Comparison of ENCODE assay signal across 8 cellular contexts in the genomic region with DNA sequence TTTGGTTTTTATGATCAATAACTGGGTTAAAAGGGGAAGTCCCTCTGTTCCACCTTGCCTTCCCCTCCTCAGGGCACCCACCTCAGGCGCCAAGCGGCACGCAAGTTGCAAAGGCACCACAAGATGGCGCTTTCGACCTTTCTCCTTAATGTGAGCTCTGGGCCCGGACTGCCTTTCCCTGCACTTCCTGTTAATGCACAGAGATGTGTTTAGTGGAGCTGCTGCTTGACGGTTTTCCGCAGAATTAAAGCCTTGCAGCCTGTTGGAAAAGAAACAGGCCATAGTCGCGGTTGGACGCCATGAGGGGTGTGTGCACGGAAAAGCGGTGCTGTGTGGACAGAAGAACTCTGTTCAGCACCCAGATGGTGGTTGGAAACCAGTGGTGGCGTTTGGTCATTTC. TPM values are rescaled to one million over a fixed set of nuclear protein-coding genes. Genes with fewer than 3 reads are reported as not detected.
A peak's percentile ranks its signal among the peaks of the same experiment; 100 is the strongest.
DNase-seq lines count a peak whose midpoint lies in the region; ATAC-seq and TF ChIP-seq lines count a peak whose summit lies in the region.

No MANE protein-coding gene starts in this region.

- H3K36me3 Mint-ChIP-seq in activated T-helper 2 cell treated with anti-CD3 and anti-CD28 coated beads, Interferon-gamma antibody, Interleukin-2, Interleukin-4, amounts not matched to agents 10 μg/mL and 5 μg/mL and 100 μg/mL, durations not matched to agents 14 hours and 24 hours and 36 hours (ENCODE audit: low read depth), result no peaks in the 10 kb centered on the region

- H3K4me3 Mint-ChIP-seq in activated T-helper 2 cell treated with anti-CD3 and anti-CD28 coated beads, Interferon-gamma antibody, Interleukin-2, Interleukin-4, amounts not matched to agents 10 μg/mL and 5 μg/mL and 100 μg/mL, durations not matched to agents 14 hours and 24 hours and 36 hours (ENCODE audit: low read depth), result no peak overlapping the region

- H3K27me3 Mint-ChIP-seq in activated T-helper 2 cell treated with anti-CD3 and anti-CD28 coated beads, Interferon-gamma antibody, Interleukin-2, Interleukin-4, amounts not matched to agents 10 μg/mL and 5 μg/mL and 100 μg/mL, durations not matched to agents 14 hours and 24 hours and 36 hours (ENCODE audit: low read depth), result peaks cover 22% of the 10 kb centered on the region

- peak overlapping the region; percentile 88 for H2AFZ ChIP-seq in KMS-11 (ENCODE audit: low read depth)

- H3K9me3 Mint-ChIP-seq in activated T-helper 2 cell treated with anti-CD3 and anti-CD28 coated beads, Interferon-gamma antibody, Interleukin-2, Interleukin-4, amounts not matched to agents 10 μg/mL and 5 μg/mL and 100 μg/mL, durations not matched to agents 14 hours and 24 hours and 36 hours, result no peaks in the 10 kb centered on the region

- H3K4me3 ChIP-seq in KMS-11 (IDR thresholded peaks at IDR 0.05; ENCODE audit: insufficient read depth, low read depth, low read length) (no peak overlapping the region), gastroesophageal sphincter (no peak overlapping the region), aorta (ENCODE audit: low read length in 2 of 2) (no peak overlapping the region)

- no peaks in the 10 kb centered on the region for H3K27me3 ChIP-seq in KMS-11 (ENCODE audit: insufficient read depth, low read depth)
- peaks cover 43% of the 10 kb centered on the region for H3K27me3 ChIP-seq in gastroesophageal sphincter
- H3K27me3 ChIP-seq in aorta (ENCODE audit: control insufficient read depth in 1 of 2, insufficient read depth in 2 of 2, low read length in 1 of 2), result no peaks in the 10 kb centered on the region

- TF ChIP-seq POLR2A in gastroesophageal sphincter (IDR thresholded peaks at IDR 0.05), result no peak

- H3K27ac Mint-ChIP-seq in activated T-helper 2 cell treated with anti-CD3 and anti-CD28 coated beads, Interferon-gamma antibody, Interleukin-2, Interleukin-4, amounts not matched to agents 10 μg/mL and 5 μg/mL and 100 μg/mL, durations not matched to agents 14 hours and 24 hours and 36 hours, result no peak overlapping the region

- H3K79me2 ChIP-seq in KMS-11 (ENCODE audit: insufficient read depth, low read depth), result no peaks in the 10 kb centered on the region

- no peak overlapping the region for H3K9ac ChIP-seq in KMS-11

- H3K36me3 ChIP-seq in KMS-11 (ENCODE audit: insufficient read depth), result no peaks in the 10 kb centered on the region
- H3K36me3 ChIP-seq in gastroesophageal sphincter, result no peaks in the 10 kb centered on the region
- no peaks in the 10 kb centered on the region for H3K36me3 ChIP-seq in aorta (ENCODE audit: control insufficient read depth in 1 of 2, insufficient read depth in 2 of 2, low read length in 1 of 2)

- H3K27ac ChIP-seq in KMS-11 (no peak overlapping the region), gastroesophageal sphincter (no peak overlapping the region), aorta (ENCODE audit: low read depth in 1 of 2, low read length in 2 of 2) (no peak overlapping the region)

- 8 to 12% methylated on average over 13 to 14 of the region's 14 CpGs for WGBS in gastroesophageal sphincter (ENCODE audit: low coverage in 1 of 2), 2 donors
- 16 to 17% methylated on average over 14 of the region's 14 CpGs for WGBS in aorta, 2 donors

- H3K4me1 ChIP-seq in KMS-11 (ENCODE audit: low read depth, poor library complexity, severe bottlenecking) (peaks cover 17% of the 10 kb centered on the region), gastroesophageal sphincter (peaks cover 0 to 7% (median 0%) of the 10 kb centered on the region in 3 donors), aorta (ENCODE audit: control insufficient read depth in 1 of 2, insufficient read depth in 2 of 2, low read length in 2 of 2) (no peaks in the 10 kb centered on the region)

- TF ChIP-seq CTCF in KMS-11 (conservative IDR thresholded peaks at IDR 0.05; ENCODE audit: low read depth, low read length) (peak; percentile 84), gastroesophageal sphincter (IDR thresholded peaks at IDR 0.05) (peak; percentile 15 to 84 (median 60))

- peak overlapping the region; percentile 25; the same call in 1 of the 2 replicates for H3K4me2 ChIP-seq in KMS-11

- no peak for TF ChIP-seq EP300 in gastroesophageal sphincter (IDR thresholded peaks at IDR 0.05)

- peaks cover 5% of the 10 kb centered on the region for H3K4me1 Mint-ChIP-seq in activated T-helper 2 cell treated with anti-CD3 and anti-CD28 coated beads, Interferon-gamma antibody, Interleukin-2, Interleukin-4, amounts not matched to agents 10 μg/mL and 5 μg/mL and 100 μg/mL, durations not matched to agents 14 hours and 24 hours and 36 hours (ENCODE audit: low read depth)

- ATAC-seq in GM21723 (IDR thresholded peaks at IDR 0.05; ENCODE audit: unreplicated experiment) (peak; percentile 95), gastroesophageal sphincter (peak; percentile 66), aorta (ENCODE audit: low FRiP score) (peak; percentile 83)

- intact Hi-C loops in activated T-helper 2 cell treated with anti-CD3 and anti-CD28 coated beads, Interferon-gamma antibody, Interleukin-2, Interleukin-4, amounts not matched to agents 10 μg/mL and 5 μg/mL and 100 μg/mL, durations not matched to agents 14 hours and 24 hours and 36 hours (cut with micrococcal nuclease), result loop anchor here (2.0 kb wide), 1 partner anchor 270 kb away; no protein-coding TSS in a partner anchor
- intact Hi-C loops in posterior cingulate gyrus (cut with DNase I), result loop anchor here (2.0 to 5.0 kb wide), 2 partner anchors 166 to 270 kb away; no protein-coding TSS in a partner anchor
- intact Hi-C loops in aorta (cut with DNase I), result loop anchor here (2.0 to 10.0 kb wide), 3 partner anchors 272 to 654 kb away; a partner anchor contains a TSS

- H3K9me3 ChIP-seq in gastroesophageal sphincter, result no peaks in the 10 kb centered on the region
- no peaks in the 10 kb centered on the region for H3K9me3 ChIP-seq in aorta (ENCODE audit: control insufficient read depth, low read length)

- DNase-seq in ELF-1 (ENCODE audit: low read depth, low spot score), result peak; percentile 92
- peak; percentile 88 for DNase-seq in RPMI8226
- peak; percentile 58 for DNase-seq in activated T-helper 2 cell treated with anti-CD3 and anti-CD28 coated beads, Interferon-gamma antibody, Interleukin-2, Interleukin-4, amounts not matched to agents 10 μg/mL and 5 μg/mL and 100 μg/mL, durations not matched to agents 14 hours and 24 hours and 36 hours (ENCODE audit: low spot score)
- DNase-seq in posterior cingulate gyrus, result peak; percentile 60 to 97 (median 86)
- peak; percentile 80 to 88 for DNase-seq in aorta

- H4K20me1 ChIP-seq in KMS-11 (ENCODE audit: insufficient read depth), result no peaks in the 10 kb centered on the region

RNA-seq across cellular contexts. Expression of a gene that starts 17.9 kb away (rescaled TPM):
- not detected in 2 replicates for total RNA-seq in activated T-helper 2 cell treated with anti-CD3 and anti-CD28 coated beads, Interferon-gamma antibody, Interleukin-2, Interleukin-4, amounts not matched to agents 10 μg/mL and 5 μg/mL and 100 μg/mL, durations not matched to agents 14 hours and 24 hours and 36 hours
- total RNA-seq in gastroesophageal sphincter (10 to 100 TPM in 1 of 4 donors, 1 to 10 TPM in 2, under 1 TPM in 1; 0.15 to 23.2 (median 3.8) TPM), aorta (100 to 1,000 TPM in 1 of 2 donors, 10 to 100 TPM in 1; 97.1 to 219 TPM)
- 1 to 10 TPM in 1 of 2 donors, under 1 TPM in 1; 0.74 to 1.6 TPM for polyA plus RNA-seq in aorta

RNA-seq across cellular contexts. Expression of a gene that starts 25.1 kb away (rescaled TPM):
- total RNA-seq in activated T-helper 2 cell treated with anti-CD3 and anti-CD28 coated beads, Interferon-gamma antibody, Interleukin-2, Interleukin-4, amounts not matched to agents 10 μg/mL and 5 μg/mL and 100 μg/mL, durations not matched to agents 14 hours and 24 hours and 36 hours, result not detected in 2 replicates
- total RNA-seq in gastroesophageal sphincter (not detected), aorta (not detected)
- polyA plus RNA-seq in aorta, result not detected

Comparison
In these comparisons a context has a peak if more than half of its experiments do, and no peak if none do; other contexts are left out.
1. RNA of a gene that starts 17.9 kb away (total RNA-seq): 97.1 to 219 TPM in aorta; 0.15 to 23.2 TPM in gastroesophageal sphincter and not detected in activated T-helper 2 cell treated with anti-CD3 and anti-CD28 coated beads, Interferon-gamma antibody, Interleukin-2, Interleukin-4, amounts not matched to agents 10 μg/mL and 5 μg/mL and 100 μg/mL, durations not matched to agents 14 hours and 24 hours and 36 hours; every median in the first group is over 4 times any median in the second.
2. Peak in every context shown above with its lines, with median percentiles within 50 percentile points of each other: DNase-seq and ATAC-seq.